ENCODE assay signal across 8 cellular contexts in genomic region chr14:103527408-103528157, GRCh38. TPM values are rescaled to one million over a fixed set of nuclear protein-coding genes. Genes with fewer than 3 reads are reported as not detected.
A peak's percentile ranks its signal among the peaks of the same experiment; 100 is the strongest.
DNase-seq lines count a peak whose midpoint lies in the region; ATAC-seq and TF ChIP-seq lines count a peak whose summit lies in the region.

No MANE protein-coding gene starts in this region.

- no peak overlapping the region for H2AK5ac ChIP-seq in trophoblast cell (ENCODE audit: low read length)

- no peak for TF ChIP-seq CTCF in GM10248 (IDR thresholded peaks at IDR 0.05; ENCODE audit: control extremely low read depth, extremely low read depth, low read depth, missing control alignments)
- TF ChIP-seq CTCF in dorsolateral prefrontal cortex (IDR thresholded peaks at IDR 0.05 in 54 of 56, conservative IDR thresholded peaks at IDR 0.05 in 2 of 56; ENCODE audit: low read depth in 1 of 56, partially characterized antibody in 56 of 56): no peak

- intact Hi-C loops in dorsolateral prefrontal cortex (cut with DNase I): loop anchor here in 1 of 2 donors (2.0 kb wide), 1 partner anchor 15 kb away; no protein-coding TSS in a partner anchor

- peaks cover 5% of the 10 kb centered on the region for H3K79me2 ChIP-seq in trophoblast cell (ENCODE audit: control insufficient read depth, insufficient read depth, low read length, poor library complexity)

- no peak overlapping the region for H3K18ac ChIP-seq in trophoblast cell (ENCODE audit: low read length)

- WGBS in trophoblast cell (ENCODE audit: extremely low coverage, insufficient coverage, insufficient read length): no CpG with 5 or more reads among the region's 14 CpGs

- H4K91ac ChIP-seq in trophoblast cell (ENCODE audit: low read depth, low read length): no peak overlapping the region

- no peak overlapping the region for H3K4me2 ChIP-seq in trophoblast cell (ENCODE audit: low read length)

- H3K14ac ChIP-seq in trophoblast cell (ENCODE audit: low read length): no peak overlapping the region

- H2BK12ac ChIP-seq in trophoblast cell (ENCODE audit: low read length): no peak overlapping the region

- no peak overlapping the region for H3K4ac ChIP-seq in trophoblast cell (ENCODE audit: low read depth, low read length)

- H3K23ac ChIP-seq in trophoblast cell (ENCODE audit: low read length): no peak overlapping the region

- peaks cover 4% of the 10 kb centered on the region for H3K9me3 ChIP-seq in trophoblast cell (ENCODE audit: insufficient read depth, low read depth, low read length)

- H2AFZ ChIP-seq in trophoblast cell (ENCODE audit: insufficient read depth, low read length, poor library complexity): no peak overlapping the region

- H3K27me3 ChIP-seq in dorsolateral prefrontal cortex (no peaks in the 10 kb centered on the region), trophoblast cell (ENCODE audit: insufficient read depth, low read length) (peaks cover 16% of the 10 kb centered on the region)

- peaks cover 17 to 19% of the 10 kb centered on the region in 2 experiments for H3K4me1 ChIP-seq in trophoblast cell (ENCODE audit: control insufficient read depth in 1 of 2, insufficient read depth in 2 of 2, low read length in 2 of 2)

- ATAC-seq in GM21423 (IDR thresholded peaks at IDR 0.05; ENCODE audit: unreplicated experiment): peak; percentile 64

- peaks cover 4% of the 10 kb centered on the region for H3K79me1 ChIP-seq in trophoblast cell (ENCODE audit: low read length)

- H2BK5ac ChIP-seq in trophoblast cell (ENCODE audit: low read depth, low read length, poor library complexity): no peak overlapping the region

- DNase-seq in GM10248 (ENCODE audit: extremely low spot score) (peak; percentile 84), NAMALWA (ENCODE audit: low spot score) (peak; percentile 53), dorsolateral prefrontal cortex (peak in 1 of 10 donors; percentile 41), trophoblast cell (no peak), NOMO-1 treated with DMSO at 0.1 percent for 48 hours (lab: John Stamatoyannopoulos, UW; ENCODE audit: unreplicated experiment) (no peak), NCI-H2171 treated with DMSO at 0.1 percent for 48 hours (lab: John Stamatoyannopoulos, UW) (no peak), NCI-H524 (lab: John Stamatoyannopoulos, UW) (no peak)

- CTCF ChIA-PET in GM10248 (lab: Yijun Ruan, JAX): interaction anchor here (0.8 to 7.2 kb wide), 4 partner anchors 10 to 34 kb away, joined by 3 to 69 read pairs (median 8); no protein-coding TSS in a partner anchor

- H4K12ac ChIP-seq in trophoblast cell (ENCODE audit: low read depth, low read length): peak overlapping the region; percentile 81

- POLR2A ChIA-PET in GM10248 (lab: Yijun Ruan, JAX): no interaction called here

- H2BK120ac ChIP-seq in trophoblast cell (ENCODE audit: insufficient read depth, low read length, poor library complexity): no peak overlapping the region

- H3K27ac ChIP-seq in dorsolateral prefrontal cortex (peak overlapping the region; percentile 89 to 100 (median 99)), trophoblast cell (ENCODE audit: low read depth, low read length) (no peak overlapping the region)

- peaks cover 1 to 2% of the 10 kb centered on the region in 2 experiments for H3K36me3 ChIP-seq in trophoblast cell (ENCODE audit: control insufficient read depth in 1 of 2, insufficient read depth in 2 of 2, low read length in 2 of 2)

- peak overlapping the region; percentile 90 for H4K8ac ChIP-seq in trophoblast cell (ENCODE audit: low read depth, low read length)

- no peak overlapping the region for H3K9ac ChIP-seq in trophoblast cell (ENCODE audit: low read length)

- H3K4me3 ChIP-seq in dorsolateral prefrontal cortex (peak overlapping the region in 50 of 59 donors; percentile 71 to 99 (median 94)), trophoblast cell (ENCODE audit: low read depth, low read length) (no peak overlapping the region)

RNA-seq across cellular contexts. Expression of gene TRMT61A, which starts 1.4 kb away (rescaled TPM):
- 10 to 100 TPM in 119 of 120 experiments, 1 to 10 TPM in 1; 9.8 to 20.3 (median 14.3) TPM for total RNA-seq in dorsolateral prefrontal cortex
- 3.4 and 3.5 TPM in 2 replicates for polyA plus RNA-seq in trophoblast cell (2013)

RNA-seq across cellular contexts. Expression of gene CKB, which starts 5.0 kb away (rescaled TPM):
- 1,000 to 10,000 TPM; 1,109 to 2,418 (median 1,592) TPM for total RNA-seq in dorsolateral prefrontal cortex
- polyA plus RNA-seq in trophoblast cell (2013): 102 and 110 TPM in 2 replicates

RNA-seq across cellular contexts. Expression of gene BAG5, which starts 34.9 kb away (rescaled TPM):
- 10 to 100 TPM; 25.3 to 45.6 (median 35.3) TPM for total RNA-seq in dorsolateral prefrontal cortex
- 21.3 and 22.2 TPM in 2 replicates for polyA plus RNA-seq in trophoblast cell (2013)

RNA-seq across cellular contexts. Expression of gene COA8, which starts 35.2 kb away (rescaled TPM):
- 10 to 100 TPM; 21.7 to 47.0 (median 35.6) TPM for total RNA-seq in dorsolateral prefrontal cortex
- polyA plus RNA-seq in trophoblast cell (2013): 42.0 and 45.6 TPM in 2 replicates

Comparison
In these comparisons a context has a peak if more than half of its experiments do, and no peak if none do; other contexts are left out.
1. DNase-seq: peak in GM10248 (single experiment) and NAMALWA (single experiment); none in trophoblast cell (0 of 2), NOMO-1 treated with DMSO at 0.1 percent for 48 hours (single experiment), NCI-H2171 treated with DMSO at 0.1 percent for 48 hours (single experiment) and NCI-H524 (0 of 2).